In the genomic region with DNA sequence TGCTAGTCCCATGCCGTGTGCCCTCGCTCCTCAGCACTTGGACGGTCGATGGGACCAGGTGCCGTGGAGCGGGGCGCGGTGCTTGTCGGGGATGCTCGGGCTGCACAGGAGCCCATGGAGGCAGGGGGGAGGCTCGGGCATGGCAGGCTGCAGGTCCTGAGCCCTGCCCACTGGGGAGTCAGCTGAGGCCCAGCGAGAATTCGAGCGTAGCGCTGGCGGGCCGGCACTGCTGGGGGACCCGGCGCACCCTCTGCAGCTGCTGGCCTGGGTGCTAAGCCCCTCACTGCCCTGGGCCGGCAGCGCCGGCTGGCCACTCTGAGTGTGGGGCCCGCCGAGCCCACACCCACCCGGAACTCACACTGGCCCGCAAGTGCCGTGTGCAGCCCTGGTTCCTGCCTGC, we compare ENCODE assay signal across 7 cellular contexts.
"Had no signal": no experiment of that assay in that cellular context is flagged by ENCODE, and none has a peak within 500 bp of the region (broad histone marks: within the 10 kb centered on the region; RNA-seq: fewer than 3 reads in every experiment).

No MANE protein-coding gene starts in this region.

- H3K9me3 ChIP-seq: HAP-1 had no signal

- DNase-seq: GM23248, GOT3, H7 had no signal

- H3K4me3 ChIP-seq: GM23248, HAP-1, K562 had no signal

- ATAC-seq: HCT116, K562 had no signal

- H3K27ac ChIP-seq: GM23248 had no signal

- H3K4me1 ChIP-seq: HAP-1 had no signal

- H2AFZ ChIP-seq: GM23248 had no signal

- H3K9ac ChIP-seq: GM23248 had no signal

- FAIRE-seq: HTR-8/SVneo, K562 had no signal

- H3K36me3 ChIP-seq: HAP-1 had no signal
